ENCODE assay signal across 10 cellular contexts in genomic region chr4:565614-566013, GRCh38. TPM values are rescaled to one million over a fixed set of nuclear protein-coding genes. Genes with fewer than 3 reads are reported as not detected.
"Had no signal": no experiment of that assay in that cellular context is flagged by ENCODE, and none has a peak within 500 bp of the region (broad histone marks: within the 10 kb centered on the region; RNA-seq: fewer than 3 reads in every experiment).

No MANE protein-coding gene starts in this region.

RNA-seq across cellular contexts. Expression of gene TMEM271, which starts 10.5 kb away (rescaled TPM):
- total RNA-seq: OCI-LY7, PC-3, PC-9, Peyer's patch, Right ventricle myocardium inferior, Right ventricle myocardium superior, RPMI7951, SJSA1, SK-MEL-5 had no signal

RNA-seq across cellular contexts. Expression of gene PDE6B, which starts 59.8 kb away (rescaled TPM):
- total RNA-seq: OCI-LY7, PC-3, RPMI7951, SJCRH30, SJSA1, SK-MEL-5 had no signal
